ENCODE assay signal across 7 cellular contexts in the genomic region with DNA sequence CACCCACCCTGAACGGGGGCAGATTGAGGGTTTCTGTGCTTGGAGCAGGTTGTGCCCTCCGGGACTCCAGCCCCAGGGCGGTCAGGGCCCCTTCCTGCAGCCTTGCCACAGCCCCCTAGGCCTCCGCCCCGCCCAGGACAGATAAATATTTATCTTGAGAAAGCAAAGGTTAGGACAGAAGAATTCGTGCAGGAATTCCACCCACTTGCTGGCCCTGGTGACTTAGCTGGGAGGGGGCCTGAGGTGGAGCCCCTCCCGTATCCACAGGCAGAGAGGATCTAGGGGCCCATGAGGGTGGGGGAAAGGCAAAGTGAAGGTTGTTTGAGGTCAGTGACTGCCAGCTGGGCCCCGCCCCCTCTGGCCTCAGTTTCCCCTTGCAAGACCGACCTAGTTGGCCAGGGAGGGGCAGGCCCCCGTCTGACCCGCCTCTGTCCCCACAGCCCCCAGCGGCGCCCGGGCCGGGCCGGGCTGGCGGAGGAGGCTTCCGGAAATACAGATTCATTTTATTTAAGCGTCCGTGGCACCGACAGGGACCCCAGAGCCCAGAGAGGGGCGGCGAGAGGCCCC.
DNase-seq lines count a peak whose midpoint lies in the region; ATAC-seq lines count a peak whose summit lies in the region.

No MANE protein-coding gene starts in this region.

- no peaks in the 10 kb centered on the region for H3K9me3 ChIP-seq in HUES6 (ENCODE audit: control insufficient read depth, insufficient read depth, low read depth, low read length)
- H3K9me3 ChIP-seq in adipocyte (ENCODE audit: control insufficient read depth, low read length), result no peaks in the 10 kb centered on the region
- no peaks in the 10 kb centered on the region for H3K9me3 ChIP-seq in subcutaneous abdominal adipose tissue (ENCODE audit: control insufficient read depth in 5 of 5, low read length in 5 of 5)

- no peak for ATAC-seq in HG02973 (IDR thresholded peaks at IDR 0.05; ENCODE audit: unreplicated experiment)

- H3K9ac ChIP-seq in HUES6 (ENCODE audit: low read length) (peak overlapping the region; percentile 41), adipocyte (ENCODE audit: low read length) (peak overlapping the region; percentile 97), subcutaneous abdominal adipose tissue (ENCODE audit: low read length in 5 of 5) (peak overlapping the region in 4 of 5 donors; percentile 71 to 86 (median 74))

- peaks cover 69% of the 10 kb centered on the region for H3K36me3 ChIP-seq in HUES6 (ENCODE audit: control insufficient read depth, insufficient read depth, low read length)
- H3K36me3 ChIP-seq in adipocyte (ENCODE audit: control insufficient read depth, insufficient read depth, low read length, severe bottlenecking), result peaks cover 54% of the 10 kb centered on the region
- peaks cover 0 to 50% (median 40%) of the 10 kb centered on the region in 5 donors for H3K36me3 ChIP-seq in subcutaneous abdominal adipose tissue (ENCODE audit: control insufficient read depth in 5 of 5, insufficient read depth in 5 of 5, low read length in 5 of 5)

- H3K4me3 ChIP-seq in HUES6 (ENCODE audit: low read depth, low read length), result no peak overlapping the region; the same call in 1 of the 2 replicates
- H3K4me3 ChIP-seq in adipocyte (ENCODE audit: low read length), result peak overlapping the region; percentile 79
- H3K4me3 ChIP-seq in subcutaneous abdominal adipose tissue (ENCODE audit: low read depth in 1 of 5, low read length in 5 of 5), result peak overlapping the region; percentile 42 to 80 (median 57)

- DNase-seq in adipocyte (ENCODE audit: low read depth) (no peak), GM19240 (ENCODE audit: insufficient read length, low spot score) (no peak), DMS79 treated with DMSO at 0.1 percent for 48 hours (lab: John Stamatoyannopoulos, UW) (no peak)

- H3K27me3 ChIP-seq in HUES6 (ENCODE audit: control insufficient read depth, insufficient read depth, low read length) (no peaks in the 10 kb centered on the region), adipocyte (replicated peaks; ENCODE audit: control insufficient read depth, insufficient read depth, low read length) (no peaks in the 10 kb centered on the region), layer of hippocampus (ENCODE audit: control insufficient read depth, insufficient read depth, low read length) (no peaks in the 10 kb centered on the region), subcutaneous abdominal adipose tissue (ENCODE audit: control insufficient read depth in 5 of 5, insufficient read depth in 4 of 5, low read length in 5 of 5) (no peaks in the 10 kb centered on the region)

- H3K27ac ChIP-seq in HUES6 (ENCODE audit: low read depth, low read length) (peak overlapping the region; percentile 93; the same call in 1 of the 2 replicates), layer of hippocampus (ENCODE audit: low read depth, low read length) (peak overlapping the region; percentile 96), subcutaneous abdominal adipose tissue (ENCODE audit: low read depth, low read length) (peak overlapping the region; percentile 97)

- H3K4me1 ChIP-seq in HUES6 (ENCODE audit: control insufficient read depth, insufficient read depth, low read length) (peaks cover 31% of the 10 kb centered on the region), adipocyte (ENCODE audit: control insufficient read depth, insufficient read depth, low read length) (peaks cover 45% of the 10 kb centered on the region), subcutaneous abdominal adipose tissue (ENCODE audit: control insufficient read depth in 5 of 5, insufficient read depth in 5 of 5, low read length in 5 of 5) (peaks cover 2 to 63% (median 51%) of the 10 kb centered on the region in 5 donors)

Comparison
In these comparisons a context has a peak if more than half of its experiments do, and no peak if none do; other contexts are left out.
1. H3K9ac ChIP-seq: peak in every context shown above with its lines; median percentile 97 in adipocyte; 74 in subcutaneous abdominal adipose tissue; 41 in HUES6.